In the genomic region with DNA sequence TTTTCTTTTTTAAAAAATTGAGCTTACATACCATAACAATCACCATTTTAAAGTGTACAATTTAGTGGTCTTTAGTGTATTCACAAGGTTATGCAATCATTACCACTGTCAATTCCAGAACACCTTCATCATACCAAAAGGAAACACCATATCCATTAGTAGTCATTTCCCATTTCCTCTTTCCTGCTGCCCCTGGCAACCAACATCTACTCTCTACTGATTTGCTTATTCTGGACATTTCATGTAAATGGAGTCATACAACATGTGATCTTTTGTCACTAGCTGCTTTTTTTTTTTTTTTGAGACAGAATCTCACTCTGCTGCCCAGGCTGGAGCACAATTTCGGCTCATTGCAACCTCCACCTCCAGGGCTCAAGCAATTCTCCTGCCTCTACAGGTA, we compare ENCODE assay signal across 10 cellular contexts.
DNase-seq lines count a peak whose midpoint lies in the region; ATAC-seq and TF ChIP-seq lines count a peak whose summit lies in the region.
"Had no signal": no experiment of that assay in that cellular context is flagged by ENCODE, and none has a peak within 500 bp of the region (broad histone marks: within the 10 kb centered on the region; RNA-seq: fewer than 3 reads in every experiment).

No MANE protein-coding gene starts in this region.

- POLR2A ChIA-PET in RWPE1 (lab: Yijun Ruan, JAX; ENCODE audit: low non-redundant PET), result no interaction called here

- no peak overlapping the region for H3K27ac Mint-ChIP-seq in stimulated activated naive B cell treated with anti-CD40 and anti-IgM and Interleukin-4, amounts not matched to agents 10 μg/mL and 1 μg/mL and 100 μg/mL, for 72 hours

- TF ChIP-seq POLR2A in heart left ventricle (IDR thresholded peaks at IDR 0.05) (no peak), sigmoid colon (IDR thresholded peaks at IDR 0.05) (no peak), stomach (IDR thresholded peaks at IDR 0.05) (no peak)

- H3K9me3 Mint-ChIP-seq in stimulated activated naive B cell treated with anti-CD40 and anti-IgM and Interleukin-4, amounts not matched to agents 10 μg/mL and 1 μg/mL and 100 μg/mL, for 72 hours, result no peaks in the 10 kb centered on the region

- H3K4me1 ChIP-seq in heart left ventricle (peaks cover 0 to 9% (median 0%) of the 10 kb centered on the region in 12 donors), sigmoid colon (no peaks in the 10 kb centered on the region), stomach (no peaks in the 10 kb centered on the region)
- H3K4me1 ChIP-seq: body of pancreas, thyroid gland had no signal

- H3K27me3 Mint-ChIP-seq in stimulated activated naive B cell treated with anti-CD40 and anti-IgM and Interleukin-4, amounts not matched to agents 10 μg/mL and 1 μg/mL and 100 μg/mL, for 72 hours, result no peaks in the 10 kb centered on the region

- no peaks in the 10 kb centered on the region for H3K27me3 ChIP-seq in heart left ventricle
- no peaks in the 10 kb centered on the region for H3K27me3 ChIP-seq in sigmoid colon
- H3K27me3 ChIP-seq in stomach, result no peaks in the 10 kb centered on the region
- H3K27me3 ChIP-seq: body of pancreas, thyroid gland had no signal

- ATAC-seq in heart left ventricle, result peak in 3 of 4 donors; percentile 38 to 74 (median 41)
- ATAC-seq in stimulated activated naive B cell treated with anti-CD40 and anti-IgM and Interleukin-4, amounts not matched to agents 10 μg/mL and 1 μg/mL and 100 μg/mL, for 72 hours (replicated peaks), result peak; percentile 55 to 67
- ATAC-seq: body of pancreas had no signal

- H3K4me3 ChIP-seq in heart left ventricle, result no peak overlapping the region
- H3K4me3 ChIP-seq in fibroblast of mammary gland (ENCODE audit: control insufficient read depth, low read depth, low read length), result no peak overlapping the region
- H3K4me3 ChIP-seq in sigmoid colon, result no peak overlapping the region
- H3K4me3 ChIP-seq in stomach, result no peak overlapping the region
- H3K4me3 ChIP-seq: body of pancreas, thyroid gland had no signal

- intact Hi-C loops in heart left ventricle (cut with DNase I), result no loop called here
- intact Hi-C loops in cardiac septum (cut with DNase I), result no loop called here
- intact Hi-C loops in sigmoid colon (cut with DNase I), result no loop called here
- intact Hi-C loops in stomach (cut with DNase I; ENCODE audit: low total_unique reads), result no loop called here

- WGBS in heart left ventricle, 4 donors, result 83 to 95% (median 91%) methylated on average over 1 of the region's 1 CpG
- 86 to 93% methylated on average over 1 of the region's 1 CpG for WGBS in sigmoid colon, 2 donors
- WGBS in stomach, 5 donors, result 86 to 100% (median 93%) methylated on average over 1 of the region's 1 CpG

- TF ChIP-seq CTCF in heart left ventricle (IDR thresholded peaks at IDR 0.05) (no peak), RWPE1 (conservative IDR thresholded peaks at IDR 0.05; ENCODE audit: low read depth) (no peak), fibroblast of mammary gland (conservative IDR thresholded peaks at IDR 0.05; ENCODE audit: control insufficient read depth, insufficient read depth, low read depth, low read length) (no peak), sigmoid colon (IDR thresholded peaks at IDR 0.05) (no peak), stomach (IDR thresholded peaks at IDR 0.05) (no peak)

- CTCF ChIA-PET in RWPE1 (lab: Yijun Ruan, JAX), result interaction anchor here (0.6 kb wide), 1 partner anchor 15 kb away, joined by 3 read pairs; no protein-coding TSS in a partner anchor

- H3K4me3 Mint-ChIP-seq in stimulated activated naive B cell treated with anti-CD40 and anti-IgM and Interleukin-4, amounts not matched to agents 10 μg/mL and 1 μg/mL and 100 μg/mL, for 72 hours, result no peak overlapping the region

- H3K36me3 Mint-ChIP-seq in stimulated activated naive B cell treated with anti-CD40 and anti-IgM and Interleukin-4, amounts not matched to agents 10 μg/mL and 1 μg/mL and 100 μg/mL, for 72 hours, result peaks cover 27 to 57% of the 10 kb centered on the region in 2 donors

- peak overlapping the region in 1 of 12 donors; percentile 28 for H3K27ac ChIP-seq in heart left ventricle
- peak overlapping the region; percentile 42; the same call in 1 of the 2 replicates for H3K27ac ChIP-seq in RWPE1
- H3K27ac ChIP-seq in sigmoid colon, result no peak overlapping the region
- H3K27ac ChIP-seq in stomach, result no peak overlapping the region
- H3K27ac ChIP-seq: body of pancreas, thyroid gland had no signal

- H3K36me3 ChIP-seq in heart left ventricle (peaks cover 2 to 94% (median 66%) of the 10 kb centered on the region in 9 donors), sigmoid colon (peaks cover 0 to 71% (median 10%) of the 10 kb centered on the region in 4 donors), stomach (peaks cover 3 to 92% (median 81%) of the 10 kb centered on the region in 4 donors)

- H3K4me1 Mint-ChIP-seq in stimulated activated naive B cell treated with anti-CD40 and anti-IgM and Interleukin-4, amounts not matched to agents 10 μg/mL and 1 μg/mL and 100 μg/mL, for 72 hours, result peaks cover 8 to 9% of the 10 kb centered on the region in 2 donors

- TF ChIP-seq EP300 in sigmoid colon (IDR thresholded peaks at IDR 0.05), result no peak
- TF ChIP-seq EP300 in stomach (IDR thresholded peaks at IDR 0.05), result no peak

- DNase-seq in heart left ventricle, result no peak
- DNase-seq in cardiac septum (ENCODE audit: low spot score), result no peak
- peak; percentile 47 for DNase-seq in RWPE1 (ENCODE audit: low spot score)
- DNase-seq in fibroblast of mammary gland (ENCODE audit: low read depth), result peak; percentile 92
- no peak for DNase-seq in stimulated activated naive B cell treated with anti-CD40 and anti-IgM and Interleukin-4, amounts not matched to agents 10 μg/mL and 1 μg/mL and 100 μg/mL, for 72 hours
- no peak for DNase-seq in anterior cingulate cortex (lab: John Stamatoyannopoulos, UW)
- no peak for DNase-seq in sigmoid colon
- no peak for DNase-seq in stomach
- DNase-seq: body of pancreas, thyroid gland had no signal

- H3K9me3 ChIP-seq in heart left ventricle, result no peaks in the 10 kb centered on the region
- no peaks in the 10 kb centered on the region for H3K9me3 ChIP-seq in sigmoid colon
- no peaks in the 10 kb centered on the region for H3K9me3 ChIP-seq in stomach
- H3K9me3 ChIP-seq: body of pancreas, thyroid gland had no signal

Comparison
In these comparisons a context has a peak if more than half of its experiments do, and no peak if none do; other contexts are left out.
1. DNase-seq: peak in RWPE1 (single experiment) and fibroblast of mammary gland (single experiment); none in heart left ventricle (0 of 5), cardiac septum (single experiment), stimulated activated naive B cell treated with anti-CD40 and anti-IgM and Interleukin-4, amounts not matched to agents 10 μg/mL and 1 μg/mL and 100 μg/mL, for 72 hours (single experiment), anterior cingulate cortex (0 of 58), sigmoid colon (single experiment) and stomach (single experiment).